Comparison of ENCODE assay signal across 17 cellular contexts in genomic region chr11:78216571-78217287, GRCh38. TPM values are rescaled to one million over a fixed set of nuclear protein-coding genes. Genes with fewer than 3 reads are reported as not detected.
DNase-seq lines count a peak whose midpoint lies in the region; ATAC-seq, FAIRE-seq and TF ChIP-seq lines count a peak whose summit lies in the region.
"Had no signal": no experiment of that assay in that cellular context is flagged by ENCODE, and none has a peak within 500 bp of the region (broad histone marks: within the 10 kb centered on the region; RNA-seq: fewer than 3 reads in every experiment).

No MANE protein-coding gene starts in this region.

- H4K20me1 ChIP-seq in BLaER1 treated with 17β-estradiol and CSF1 and Interleukin-3, amounts not matched to agents 10 nM and 100 nM: peaks cover 0 to 87% (median 28%) of the 10 kb centered on the region in 11 experiments; a peak in 13 of 22 replicates
- H4K20me1 ChIP-seq in K562 (replicated peaks; ENCODE audit: control insufficient read depth, insufficient read depth, low read length): no peaks in the 10 kb centered on the region

- H3K36me3 ChIP-seq in BLaER1 treated with 17β-estradiol and CSF1 and Interleukin-3, amounts not matched to agents 10 nM and 100 nM: peaks cover 86 to 98% (median 93%) of the 10 kb centered on the region in 11 experiments
- H3K36me3 ChIP-seq in K562 (ENCODE audit: control insufficient read depth, insufficient read depth, low read length) (peaks cover 80% of the 10 kb centered on the region; the same call in 2 of the 3 replicates), left lung (peaks cover 5 to 90% of the 10 kb centered on the region in 2 donors)
- H3K36me3 ChIP-seq: SJSA1 had no signal

- POLR2A ChIA-PET in K562 (lab: Yijun Ruan, JAX): interaction anchor here (0.6 to 1.6 kb wide), 5 partner anchors 8 to 1151 kb away, joined by 3 to 4 read pairs (median 3); partner anchors contain the start of gene KCTD21

- WGBS in K562 (ENCODE audit: insufficient coverage, low coverage, missing lambda C conversion rate): 76% methylated on average over 5 of the region's 5 CpGs

- no peak overlapping the region for H3K9ac ChIP-seq in BLaER1 treated with 17β-estradiol and CSF1 and Interleukin-3, amounts not matched to agents 10 nM and 100 nM
- no peak overlapping the region; a peak in 1 of 4 replicates for H3K9ac ChIP-seq in K562 (ENCODE audit: insufficient read depth in 1 of 2, low read depth in 2 of 2, low read length in 2 of 2)
- H3K9ac ChIP-seq: KMS-11 had no signal

- FAIRE-seq in K562 (lab: Jason Lieb, UNC): peak; percentile 80

- no TSS peak for BruUV-seq in K562 (replicated peaks; lab: Mats Ljungman, UMichigan)

- ATAC-seq in K562 (peak; percentile 39), left lobe of liver (no peak), left lung (no peak), HG03175 (IDR thresholded peaks at IDR 0.05; ENCODE audit: unreplicated experiment) (no peak)

- intact Hi-C loops in K562 (cut with micrococcal nuclease): no loop called here
- intact Hi-C loops in left lung (cut with DNase I): no loop called here

- H2AFZ ChIP-seq in K562 (ENCODE audit: low read depth, low read length): no peak overlapping the region

- H3K79me2 ChIP-seq in K562 (ENCODE audit: control insufficient read depth, insufficient read depth, low read length): no peaks in the 10 kb centered on the region

- H3K4me3 ChIP-seq in BLaER1 treated with 17β-estradiol and CSF1 and Interleukin-3, amounts not matched to agents 10 nM and 100 nM: no peak overlapping the region
- H3K4me3 ChIP-seq in K562: no peak overlapping the region
- no peak overlapping the region for H3K4me3 ChIP-seq in left lung
- H3K4me3 ChIP-seq: SJSA1 had no signal

- CTCF ChIA-PET in K562 (lab: Yijun Ruan, JAX; ENCODE audit: low intra/inter-chr PET ratio): no interaction called here

- peaks cover 0 to 42% (median 35%) of the 10 kb centered on the region in 10 experiments; a peak in 17 of 20 replicates for H3K4me1 ChIP-seq in BLaER1 treated with 17β-estradiol and CSF1 and Interleukin-3, amounts not matched to agents 10 nM and 100 nM
- H3K4me1 ChIP-seq in K562 (replicated peaks in 1 of 2; ENCODE audit: control insufficient read depth in 2 of 2, insufficient read depth in 2 of 2, low read length in 2 of 2) (peaks cover 3 to 12% of the 10 kb centered on the region in 2 experiments; a peak in 3 of 5 replicates), left lung (peaks cover 0 to 5% of the 10 kb centered on the region in 2 donors)
- H3K4me1 ChIP-seq: SJSA1 had no signal

- H3K4me2 ChIP-seq in BLaER1 treated with 17β-estradiol and CSF1 and Interleukin-3, amounts not matched to agents 10 nM and 100 nM: peak overlapping the region in 7 of 11 experiments; percentile 1 to 30 (median 13); a peak in 3 of 22 replicates
- no peak overlapping the region for H3K4me2 ChIP-seq in K562 (ENCODE audit: insufficient read depth, low read length)
- H3K4me2 ChIP-seq: KMS-11 had no signal

- H3K9me3 ChIP-seq in BLaER1 treated with 17β-estradiol and CSF1 and Interleukin-3, amounts not matched to agents 10 nM and 100 nM (replicated peaks in 1 of 11): 0 out of 22 replicates have a peak, but pooled peaks cover 0 to 4% (median 0%) of the 10 kb centered on the region in 11 experiments
- H3K9me3 ChIP-seq in K562 (replicated peaks; ENCODE audit: control insufficient read depth, insufficient read depth, low read depth, low read length) (no peaks in the 10 kb centered on the region), left lung (no peaks in the 10 kb centered on the region)
- H3K9me3 ChIP-seq: SJSA1 had no signal

- 0 out of 22 replicates have a peak overlapping the region, but pooled peaks of 1 of the 11 experiments have one; percentile 2 for H3K27ac ChIP-seq in BLaER1 treated with 17β-estradiol and CSF1 and Interleukin-3, amounts not matched to agents 10 nM and 100 nM
- H3K27ac ChIP-seq in K562 (ENCODE audit: extremely low read depth, low read depth, low read length) (peak overlapping the region; percentile 22; the same call in 1 of the 3 replicates), left lung (peak overlapping the region in 1 of 2 donors; percentile 11)
- H3K27ac ChIP-seq: brain microvascular endothelial cell, KMS-11, SJSA1 had no signal

- no peak for TF ChIP-seq RAD21 in K562 (CRISPR knock-in tag; conservative IDR thresholded peaks at IDR 0.05 in 1 of 2, IDR thresholded peaks at IDR 0.05 in 1 of 2)

- TF ChIP-seq CTCF in K562 (IDR thresholded peaks at IDR 0.05 in 2 of 3, conservative IDR thresholded peaks at IDR 0.05 in 1 of 3; ENCODE audit: insufficient read depth in 2 of 3, low read depth in 1 of 3, low read length in 3 of 3) (no peak), left lung (IDR thresholded peaks at IDR 0.05) (no peak)

- TF ChIP-seq POLR2A in K562 (conservative IDR thresholded peaks at IDR 0.05): no peak

- peaks cover 3% of the 10 kb centered on the region for H3K9me1 ChIP-seq in K562 (ENCODE audit: control insufficient read depth, insufficient read depth, low read length)

- 0 out of 2 replicates have a peak, but pooled peaks have one; percentile 11 for TF ChIP-seq EP300 in K562 (IDR thresholded peaks at IDR 0.05; ENCODE audit: low read length)

- DNase-seq in HCEC 1CT: peak; percentile 8
- peak; percentile 34 to 56 (median 44) for DNase-seq in K562 (ENCODE audit: extremely low read depth in 1 of 4, low spot score in 3 of 4)
- peak; percentile 21 for DNase-seq in left lobe of liver (ENCODE audit: low spot score)
- DNase-seq in HuH-7 (ENCODE audit: low spot score): no peak
- no peak for DNase-seq in left lung
- DNase-seq in NCI-H1092 (lab: John Stamatoyannopoulos, UW): no peak
- DNase-seq: activated naive CD4-positive, alpha-beta T cell treated with Interleukin-2 at 50 U/mL for 16 hours; AML-193; brain microvascular endothelial cell; naive B cell; NCI-H1436 treated with DMSO at 0.1 percent for 48 hours; NCI-H2227 treated with DMSO at 0.1 percent for 48 hours; stimulated activated CD4-positive, alpha-beta T cell treated with anti-CD3 and anti-CD28 coated beads, Interleukin-12 subunit alpha, Interleukin-12 subunit beta, amount 100 ng/mL, for 4 hours had no signal

- in situ Hi-C loops in K562 (cut with MboI): no loop called here

- H3K27me3 ChIP-seq in BLaER1 treated with 17β-estradiol and CSF1 and Interleukin-3, amounts not matched to agents 10 nM and 100 nM: no peaks in the 10 kb centered on the region
- H3K27me3 ChIP-seq in K562 (ENCODE audit: control insufficient read depth in 2 of 2, insufficient read depth in 2 of 2, low read length in 2 of 2) (no peaks in the 10 kb centered on the region), left lung (no peaks in the 10 kb centered on the region)
- H3K27me3 ChIP-seq: brain microvascular endothelial cell, SJSA1 had no signal

TF ChIP-seq in K562, 482 proteins besides CTCF, POLR2A, EP300 and RAD21 (continues in another document):
- no peak for TF ChIP-seq HOMEZ (CRISPR knock-in tag; IDR thresholded peaks at IDR 0.05)

RNA-seq across cellular contexts. Expression of gene USP35, which starts 28.0 kb away (rescaled TPM):
- 11.2 and 24.7 TPM in 2 replicates for total RNA-seq in K562 (2011; cell fraction: chromatin; rRNA removed; ENCODE audit: low replicate concordance)
- 14.8 and 15.9 TPM in 2 replicates for total RNA-seq in K562 (2011; cell fraction: nucleolus; rRNA removed)
- total RNA-seq in K562 (2011; cell fraction: nucleoplasm; rRNA removed): 11.8 and 13.5 TPM in 2 replicates
- total RNA-seq in K562 (2014; rRNA removed) (3.3 and 4.8 TPM in 2 replicates), K562 (2014; rRNA removed; fragmentation: Illumina TruSeq; extraction: Trizol) (1.6 and 2.1 TPM in 2 replicates), K562 (2015; rRNA removed; fragmentation: Illumina TruSeq; extraction: Trizol) (2.4 and 3.3 TPM in 2 replicates), K562 (2021) (3.8 and 4.1 TPM in 2 replicates), left lobe of liver (7.8 TPM), left lung (1 to 10 TPM; 7.4 to 8.0 TPM)
- polyA plus RNA-seq in K562 (2011; rRNA removed) (3.9 and 4.4 TPM in 2 replicates), K562 (2014; fragmentation: Illumina TruSeq; extraction: Trizol) (3.0 and 3.6 TPM in 2 replicates), K562 (2014; fragmentation: Nextera tagmentation; extraction: Ambion mirVana) (under 1 TPM; 0.01 to 0.07 TPM), K562 (2014; rRNA removed) (3.6 and 4.0 TPM in 2 replicates)
- polyA plus RNA-seq in K562 (2011; cell fraction: cytosol; rRNA removed): 3.2 and 3.9 TPM in 2 replicates
- 23.4 and 38.4 TPM in 2 replicates for polyA plus RNA-seq in K562 (2011; cell fraction: nucleus; rRNA removed)
- polyA plus RNA-seq in K562 (2012): 3.9 and 6.0 TPM in 2 replicates
- 1.7 and 1.8 TPM in 2 replicates for polyA minus RNA-seq in K562 (2011; rRNA and poly(A)+ RNA removed)
- 1.1 and 3.0 TPM in 2 replicates for polyA minus RNA-seq in K562 (2011; cell fraction: cytosol; rRNA and poly(A)+ RNA removed)
- polyA minus RNA-seq in K562 (2011; cell fraction: nucleus; rRNA and poly(A)+ RNA removed): 6.1 and 7.2 TPM in 2 replicates

RNA-seq across cellular contexts. Expression of gene KCTD21, which starts 28.3 kb away (rescaled TPM):
- 3.6 and 6.5 TPM in 2 replicates for total RNA-seq in K562 (2011; cell fraction: chromatin; rRNA removed; ENCODE audit: low replicate concordance)
- total RNA-seq in K562 (2011; cell fraction: nucleolus; rRNA removed): 3.0 and 4.7 TPM in 2 replicates
- 4.0 and 7.8 TPM in 2 replicates for total RNA-seq in K562 (2011; cell fraction: nucleoplasm; rRNA removed)
- total RNA-seq in K562 (2014; rRNA removed) (1.5 and 2.1 TPM in 2 replicates), K562 (2014; rRNA removed; fragmentation: Illumina TruSeq; extraction: Trizol) (1.7 and 1.9 TPM in 2 replicates), K562 (2015; rRNA removed; fragmentation: Illumina TruSeq; extraction: Trizol) (2.0 and 2.4 TPM in 2 replicates), K562 (2021) (2.2 and 2.4 TPM in 2 replicates), left lobe of liver (12.5 TPM), left lung (10 to 100 TPM; 11.8 to 12.0 TPM)
- polyA plus RNA-seq in K562 (2011; rRNA removed) (4.2 and 5.4 TPM in 2 replicates), K562 (2014; fragmentation: Illumina TruSeq; extraction: Trizol) (3.3 and 4.3 TPM in 2 replicates), K562 (2014; fragmentation: Nextera tagmentation; extraction: Ambion mirVana) (under 1 TPM; 0.34 to 0.80 TPM), K562 (2014; rRNA removed) (1.7 and 1.8 TPM in 2 replicates)
- polyA plus RNA-seq in K562 (2011; cell fraction: cytosol; rRNA removed): 5.2 and 5.6 TPM in 2 replicates
- polyA plus RNA-seq in K562 (2011; cell fraction: nucleus; rRNA removed): 1.3 and 2.4 TPM in 2 replicates
- polyA plus RNA-seq in K562 (2012): 4.1 and 5.4 TPM in 2 replicates
- 4.0 and 5.1 TPM in 2 replicates for polyA minus RNA-seq in K562 (2011; rRNA and poly(A)+ RNA removed)
- 2.1 and 3.5 TPM in 2 replicates for polyA minus RNA-seq in K562 (2011; cell fraction: cytosol; rRNA and poly(A)+ RNA removed)
- 1.5 and 2.0 TPM in 2 replicates for polyA minus RNA-seq in K562 (2011; cell fraction: nucleus; rRNA and poly(A)+ RNA removed)

Comparison
In these comparisons a context has a peak if more than half of its experiments do, and no peak if none do; other contexts are left out.
1. DNase-seq: peak in HCEC 1CT (single experiment), K562 (4 of 4) and left lobe of liver (single experiment); none in HuH-7 (single experiment), left lung (0 of 2) and NCI-H1092 (single experiment).